In genomic region chr12:104750061-104750460, GRCh38 we compare ENCODE assay signal across 8 cellular contexts.
DNase-seq lines count a peak whose midpoint lies in the region; ATAC-seq and TF ChIP-seq lines count a peak whose summit lies in the region.

No MANE protein-coding gene starts in this region.

- DNase-seq in A172 (ENCODE audit: low spot score): peak; percentile 2
- peak; percentile 30 for DNase-seq in HS-5 (ENCODE audit: low read depth)
- DNase-seq in body of pancreas: peak in 1 of 4 donors; percentile 57
- peak; percentile 82 for DNase-seq in renal cortical epithelial cell (ENCODE audit: low read depth)
- no peak for DNase-seq in MG63
- DNase-seq in NCI-H1048 (lab: John Stamatoyannopoulos, UW): no peak
- DNase-seq in glutamatergic neuron: no peak

- ATAC-seq in GM19035 (IDR thresholded peaks at IDR 0.05; ENCODE audit: unreplicated experiment) (peak; percentile 60), body of pancreas (peak; percentile 42)

- no peak overlapping the region for H3K27ac ChIP-seq in body of pancreas

- TF ChIP-seq CTCF in body of pancreas (IDR thresholded peaks at IDR 0.05) (no peak), glutamatergic neuron (IDR thresholded peaks at IDR 0.05; ENCODE audit: partially characterized antibody, unreplicated experiment) (no peak)

- intact Hi-C loops in body of pancreas (cut with DNase I): no loop called here

- peaks cover 2% of the 10 kb centered on the region for H3K27me3 Mint-ChIP-seq in glutamatergic neuron (ENCODE audit: unreplicated experiment)

- no peak overlapping the region for H3K4me3 Mint-ChIP-seq in glutamatergic neuron (ENCODE audit: unreplicated experiment)

- H3K9me3 ChIP-seq in body of pancreas: no peaks in the 10 kb centered on the region
- no peaks in the 10 kb centered on the region for H3K9me3 ChIP-seq in MG63

- H3K4me3 ChIP-seq in body of pancreas: no peak overlapping the region
- no peak overlapping the region for H3K4me3 ChIP-seq in MG63

- peaks cover 3% of the 10 kb centered on the region for H3K4me1 Mint-ChIP-seq in glutamatergic neuron (ENCODE audit: low read depth, unreplicated experiment)

- 67 to 78% methylated on average over 5 of the region's 5 CpGs for WGBS in body of pancreas, 2 donors

- no peaks in the 10 kb centered on the region for H3K27me3 ChIP-seq in body of pancreas
- H3K27me3 ChIP-seq in MG63: no peaks in the 10 kb centered on the region

- H3K36me3 ChIP-seq in body of pancreas (replicated peaks in 1 of 2; ENCODE audit: insufficient read depth in 1 of 2, low read depth in 2 of 2): no peaks in the 10 kb centered on the region
- no peaks in the 10 kb centered on the region for H3K36me3 ChIP-seq in MG63

- H3K36me3 Mint-ChIP-seq in glutamatergic neuron (ENCODE audit: unreplicated experiment): peaks cover 7% of the 10 kb centered on the region

- no peaks in the 10 kb centered on the region for H3K4me1 ChIP-seq in body of pancreas

- no peak for TF ChIP-seq POLR2A in body of pancreas (IDR thresholded peaks at IDR 0.05)

- H3K27ac Mint-ChIP-seq in glutamatergic neuron (ENCODE audit: unreplicated experiment): no peak overlapping the region

- peaks cover 1% of the 10 kb centered on the region for H3K9me3 Mint-ChIP-seq in glutamatergic neuron (ENCODE audit: unreplicated experiment)

Comparison
In these comparisons a context has a peak if more than half of its experiments do, and no peak if none do; other contexts are left out.
1. DNase-seq: peak in A172 (single experiment), HS-5 (single experiment) and renal cortical epithelial cell (single experiment); none in MG63 (single experiment), NCI-H1048 (single experiment) and glutamatergic neuron (single experiment).